Comparison of ENCODE assay signal across 8 cellular contexts in the genomic region with DNA sequence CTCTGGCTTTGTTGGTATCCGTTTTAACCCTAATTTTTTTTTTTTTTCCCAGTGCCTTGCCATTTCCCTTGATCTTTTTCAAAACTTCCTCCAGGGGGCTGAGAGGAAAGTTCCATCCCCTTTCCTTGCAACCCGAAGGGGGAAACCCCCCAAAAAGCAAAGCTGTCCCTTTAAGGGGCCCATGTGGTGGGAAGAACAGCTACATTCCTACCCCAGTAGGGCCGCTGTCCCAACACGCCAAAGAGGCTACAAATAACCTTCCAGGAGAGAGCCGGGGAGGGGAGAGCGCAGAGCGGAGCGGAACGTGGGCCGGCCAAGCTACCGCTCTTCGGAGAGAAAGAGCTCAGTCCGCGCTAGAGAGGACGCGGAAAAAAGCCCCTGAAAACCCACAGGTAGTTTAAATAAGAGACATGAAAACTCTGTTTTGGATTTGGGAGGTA. TPM values are rescaled to one million over a fixed set of nuclear protein-coding genes. Genes with fewer than 3 reads are reported as not detected.
DNase-seq lines count a peak whose midpoint lies in the region; ATAC-seq, FAIRE-seq and TF ChIP-seq lines count a peak whose summit lies in the region.

No MANE protein-coding gene starts in this region.

- no peak overlapping the region for H3K23ac ChIP-seq in mesenchymal stem cell (ENCODE audit: low read length in 2 of 2)

- H2BK12ac ChIP-seq in mesenchymal stem cell (ENCODE audit: low read length in 2 of 2) = no peak overlapping the region

- H3K18ac ChIP-seq in mesenchymal stem cell (ENCODE audit: low read depth in 1 of 2, low read length in 2 of 2) = no peak overlapping the region

- H3K14ac ChIP-seq in mesenchymal stem cell (ENCODE audit: low read length in 2 of 2) = no peak overlapping the region

- H3K4me1 ChIP-seq in endodermal cell (ENCODE audit: control insufficient read depth, insufficient read depth, low read length) (peaks cover 10% of the 10 kb centered on the region), mesenchymal stem cell (ENCODE audit: control insufficient read depth, insufficient read depth, low read depth, low read length) (peaks cover 35% of the 10 kb centered on the region)

- H2AFZ ChIP-seq in mesenchymal stem cell (ENCODE audit: low read depth, low read length) = no peak overlapping the region

- peak overlapping the region; percentile 8 for H2BK5ac ChIP-seq in mesenchymal stem cell (ENCODE audit: low read depth, low read length, poor library complexity, severe bottlenecking)

- H3K27ac Mint-ChIP-seq in T-cell = peak overlapping the region in 1 of 2 donors; percentile 57
- peak overlapping the region; percentile 56 for H3K27ac Mint-ChIP-seq in endodermal cell
- H3K27ac Mint-ChIP-seq in type B pancreatic cell = peak overlapping the region; percentile 88

- peak overlapping the region; percentile 49 for H3K4me3 ChIP-seq in BJ (ENCODE audit: low read depth, low read length)
- H3K4me3 ChIP-seq in endodermal cell (ENCODE audit: low read length) = peak overlapping the region; percentile 77
- peak overlapping the region; percentile 77 to 79 for H3K4me3 ChIP-seq in mesenchymal stem cell (ENCODE audit: insufficient read depth in 1 of 2, low read depth in 1 of 2, low read length in 2 of 2)

- H3K4me2 ChIP-seq in mesenchymal stem cell (ENCODE audit: low read length, poor library complexity, severe bottlenecking) = peak overlapping the region; percentile 76

- FAIRE-seq in H54 (lab: Jason Lieb, UNC) = no peak

- H3K79me1 ChIP-seq in mesenchymal stem cell (replicated peaks; ENCODE audit: low read length, poor library complexity, severe bottlenecking) = peaks cover 9% of the 10 kb centered on the region

- no peak overlapping the region for H2BK120ac ChIP-seq in mesenchymal stem cell (ENCODE audit: low read depth, low read length)

- no peak for TF ChIP-seq POLR2A in H54 (IDR thresholded peaks at IDR 0.05; ENCODE audit: low read depth, low read length)

- CTCF ChIA-PET in BJ (lab: Yijun Ruan, JAX) (interaction anchor here (0.6 to 2.6 kb wide), 14 partner anchors 9 to 438 kb away, joined by 3 to 24 read pairs (median 4); no protein-coding TSS in a partner anchor), T-cell (lab: Charles Lee) (interaction anchor here (0.7 to 1.2 kb wide), 4 partner anchors 13 to 538 kb away, joined by 3 read pairs; no protein-coding TSS in a partner anchor)

- no peak overlapping the region for H2BK15ac ChIP-seq in mesenchymal stem cell (ENCODE audit: low read depth, poor library complexity, severe bottlenecking)

- no peak overlapping the region for H4K91ac ChIP-seq in mesenchymal stem cell (ENCODE audit: low read length)

- no peaks in the 10 kb centered on the region for H3K36me3 Mint-ChIP-seq in T-cell
- H3K36me3 Mint-ChIP-seq in endodermal cell (ENCODE audit: low read depth) = no peaks in the 10 kb centered on the region
- no peaks in the 10 kb centered on the region for H3K36me3 Mint-ChIP-seq in type B pancreatic cell

- peaks cover 25 to 29% (median 28%) of the 10 kb centered on the region in 3 donors for H3K4me1 Mint-ChIP-seq in T-cell
- H3K4me1 Mint-ChIP-seq in endodermal cell = peaks cover 43% of the 10 kb centered on the region
- H3K4me1 Mint-ChIP-seq in type B pancreatic cell (ENCODE audit: unreplicated experiment) = peaks cover 60% of the 10 kb centered on the region

- POLR2A ChIA-PET in BJ (lab: Charles Lee) (interaction anchor here (0.6 to 0.8 kb wide), 2 partner anchors 66 to 236 kb away, joined by 3 to 5 read pairs; no protein-coding TSS in a partner anchor), T-cell (lab: Charles Lee) (interaction anchor here in 1 of 2 donors (0.6 kb wide), 2 partner anchors 9 kb away, joined by 4 to 6 read pairs; no protein-coding TSS in a partner anchor)

- H3K9me3 ChIP-seq in endodermal cell (ENCODE audit: control insufficient read depth, low read length) (no peaks in the 10 kb centered on the region), mesenchymal stem cell (ENCODE audit: control insufficient read depth, low read length) (no peaks in the 10 kb centered on the region)

- peak in 3 of 4 experiments; percentile 43 to 48 (median 45) for ATAC-seq in T-cell (replicated peaks in 1 of 4)

- TF ChIP-seq CTCF in BJ (IDR thresholded peaks at IDR 0.05; ENCODE audit: insufficient read depth, low read depth, low read length) = peak; percentile 39
- TF ChIP-seq CTCF in endodermal cell (conservative IDR thresholded peaks at IDR 0.05) = peak; percentile 56
- TF ChIP-seq CTCF in type B pancreatic cell (conservative IDR thresholded peaks at IDR 0.05) = peak; percentile 62

- H3K9ac ChIP-seq in endodermal cell (ENCODE audit: extremely low read depth, low read length, poor library complexity, severe bottlenecking) = no peak overlapping the region
- H3K9ac ChIP-seq in mesenchymal stem cell (ENCODE audit: low read length) = peak overlapping the region; percentile 84

- H3K4me3 Mint-ChIP-seq in T-cell = peak overlapping the region; percentile 70 to 81 (median 73)
- H3K4me3 Mint-ChIP-seq in endodermal cell = peak overlapping the region; percentile 74
- H3K4me3 Mint-ChIP-seq in type B pancreatic cell = peak overlapping the region; percentile 94

- H2AK5ac ChIP-seq in mesenchymal stem cell (ENCODE audit: low read length, severe bottlenecking) = no peak overlapping the region

- H3K27me3 ChIP-seq in BJ (ENCODE audit: control insufficient read depth, insufficient read depth, low read length) = no peaks in the 10 kb centered on the region
- H3K27me3 ChIP-seq in endodermal cell (ENCODE audit: control insufficient read depth, insufficient read depth, low read length, poor library complexity, severe bottlenecking) = peaks cover 20% of the 10 kb centered on the region
- H3K27me3 ChIP-seq in mesenchymal stem cell (ENCODE audit: control insufficient read depth in 1 of 2, insufficient read depth in 1 of 2, low read length in 2 of 2) = no peaks in the 10 kb centered on the region

- DNase-seq in BJ (ENCODE audit: low read depth) = no peak
- peak; percentile 89 for DNase-seq in H54 (ENCODE audit: insufficient read length, low spot score)
- peak in 3 of 34 experiments; percentile 6 to 13 (median 9) for DNase-seq in T-cell
- DNase-seq in endodermal cell = peak; percentile 88
- DNase-seq in mesenchymal stem cell = peak; percentile 94
- no peak for DNase-seq in type B pancreatic cell (ENCODE audit: extremely low spot score, unreplicated experiment)
- no peak for DNase-seq in SHP77 treated with DMSO at 0.1 percent for 48 hours (lab: John Stamatoyannopoulos, UW)
- DNase-seq in SKM-1 treated with dmso at 0.1 percent for 144 hours (lab: John Stamatoyannopoulos, UW; ENCODE audit: unreplicated experiment) = no peak

- peaks cover 62 to 74% of the 10 kb centered on the region in 2 donors for H3K27me3 Mint-ChIP-seq in T-cell
- peaks cover 34% of the 10 kb centered on the region for H3K27me3 Mint-ChIP-seq in endodermal cell (ENCODE audit: insufficient read depth)
- peaks cover 20% of the 10 kb centered on the region for H3K27me3 Mint-ChIP-seq in type B pancreatic cell

- peak overlapping the region; percentile 45 for H3K27ac ChIP-seq in endodermal cell (ENCODE audit: low read depth, low read length)
- H3K27ac ChIP-seq in mesenchymal stem cell (ENCODE audit: low read length, poor library complexity, severe bottlenecking) = peak overlapping the region; percentile 70

- H3K36me3 ChIP-seq in BJ (ENCODE audit: control insufficient read depth, insufficient read depth, low read length) (no peaks in the 10 kb centered on the region), endodermal cell (ENCODE audit: control insufficient read depth, insufficient read depth, low read length) (no peaks in the 10 kb centered on the region), mesenchymal stem cell (ENCODE audit: control insufficient read depth in 1 of 2, insufficient read depth in 2 of 2, low read depth in 1 of 2, low read length in 2 of 2) (no peaks in the 10 kb centered on the region)

- H3K9me3 Mint-ChIP-seq in T-cell = no peaks in the 10 kb centered on the region
- no peaks in the 10 kb centered on the region for H3K9me3 Mint-ChIP-seq in endodermal cell
- no peaks in the 10 kb centered on the region for H3K9me3 Mint-ChIP-seq in type B pancreatic cell

- H3K4ac ChIP-seq in mesenchymal stem cell (ENCODE audit: low read depth in 1 of 2, low read length in 2 of 2) = no peak overlapping the region

- no peak overlapping the region for H4K8ac ChIP-seq in mesenchymal stem cell (ENCODE audit: low read length)

- 0 to 1% methylated on average over 13 to 16 of the region's 16 CpGs for WGBS in endodermal cell (ENCODE audit: insufficient coverage in 1 of 2, insufficient read length in 1 of 2), 2 experiments
- WGBS in mesenchymal stem cell = under 1% methylated on average over 16 of the region's 16 CpGs

RNA-seq across cellular contexts. Expression of a gene that starts 1.7 kb away (rescaled TPM):
- 0.91 and 1.3 TPM in 2 replicates for polyA plus RNA-seq in BJ (2011; rRNA removed)
- polyA minus RNA-seq in BJ (2011; rRNA and poly(A)+ RNA removed) = 2.1 and 2.7 TPM in 2 replicates
- total RNA-seq in T-cell = under 1 TPM in 3 of 5 donors, not detected in 2; 0.06 to 0.26 (median 0.13) TPM
- total RNA-seq in endodermal cell = 10 to 100 TPM; 12.6 to 13.6 TPM
- polyA plus RNA-seq in endodermal cell (2013, experiment 1 of 2) = 73.5 TPM
- 68.7 TPM for polyA plus RNA-seq in endodermal cell (2013, experiment 2 of 2)
- 25.1 TPM for polyA plus RNA-seq in mesenchymal stem cell (2013, experiment 1 of 2)
- polyA plus RNA-seq in mesenchymal stem cell (2013, experiment 2 of 2) = 23.9 TPM
- 12.8 and 46.9 TPM in 2 replicates for total RNA-seq in type B pancreatic cell (ENCODE audit: low replicate concordance)

RNA-seq across cellular contexts. Expression of a gene that starts 19.9 kb away (rescaled TPM):
- 23.5 and 48.7 TPM in 2 replicates for polyA plus RNA-seq in BJ (2011; rRNA removed)
- 32.0 and 32.8 TPM in 2 replicates for polyA minus RNA-seq in BJ (2011; rRNA and poly(A)+ RNA removed)
- total RNA-seq in T-cell = 10 to 100 TPM; 13.3 to 16.9 (median 15.0) TPM
- total RNA-seq in endodermal cell = 10 to 100 TPM; 46.7 to 57.6 TPM
- polyA plus RNA-seq in endodermal cell (2013, experiment 1 of 2) = 77.8 TPM
- polyA plus RNA-seq in endodermal cell (2013, experiment 2 of 2) = 71.3 TPM
- polyA plus RNA-seq in mesenchymal stem cell (2013, experiment 1 of 2) = 29.3 TPM
- polyA plus RNA-seq in mesenchymal stem cell (2013, experiment 2 of 2) = 28.4 TPM
- total RNA-seq in type B pancreatic cell (ENCODE audit: low replicate concordance) = 34.0 and 44.4 TPM in 2 replicates

Comparison
In these comparisons a context has a peak if more than half of its experiments do, and no peak if none do; other contexts are left out.
1. DNase-seq: peak in H54 (single experiment), endodermal cell (single experiment) and mesenchymal stem cell (single experiment); none in BJ (single experiment), type B pancreatic cell (single experiment), SHP77 treated with DMSO at 0.1 percent for 48 hours (single experiment) and SKM-1 treated with dmso at 0.1 percent for 144 hours (single experiment).
2. RNA of a gene that starts 1.7 kb away (total RNA-seq): 12.8 to 46.9 TPM in type B pancreatic cell and 12.6 to 13.6 TPM in endodermal cell; 0.06 to 0.26 TPM in T-cell; every median in the first group is over 10 times any median in the second.
3. Peak in every context shown above with its lines, with median percentiles within 50 percentile points of each other: H3K4me3 ChIP-seq, CTCF ChIP-seq and H3K4me3 Mint-ChIP-seq.